Comparison of ENCODE assay signal across 1 cellular context in the genomic region with DNA sequence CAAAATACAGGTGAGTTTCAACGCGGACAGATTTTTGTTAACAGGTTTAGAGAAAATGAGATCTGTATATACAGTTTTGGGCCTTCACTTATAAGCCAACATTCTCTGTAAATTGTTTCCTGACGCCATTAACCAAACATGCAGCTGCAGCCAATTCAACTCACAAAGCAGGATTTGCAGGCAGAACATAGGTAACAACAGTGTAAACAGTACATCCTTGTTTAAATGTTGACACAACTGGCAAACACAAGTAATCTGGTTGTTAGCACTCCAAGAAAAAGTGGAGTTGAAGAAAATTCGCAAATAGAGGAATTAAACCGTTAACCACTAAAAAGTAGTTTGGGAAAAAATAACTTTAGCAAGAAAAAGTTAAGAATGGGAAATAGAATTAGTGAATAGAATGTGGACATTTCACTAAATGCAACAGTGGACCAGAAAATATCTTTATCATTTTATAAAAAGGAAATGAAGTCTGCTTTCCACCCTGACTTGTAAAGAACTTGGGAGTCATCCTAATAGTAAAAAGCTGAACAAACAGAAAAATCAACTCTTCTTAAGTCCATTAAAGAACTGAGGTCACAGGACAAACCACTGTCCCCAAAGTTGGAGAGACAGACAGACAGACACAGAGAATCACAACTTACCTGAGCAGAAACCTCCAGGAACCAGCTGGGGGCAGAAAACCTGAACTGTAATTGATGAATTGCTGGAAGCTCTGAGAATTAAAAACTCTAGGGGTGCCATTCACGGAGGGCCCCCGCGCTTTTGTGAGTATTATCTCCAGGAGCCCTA.
TF ChIP-seq lines count a peak whose summit lies in the region.

No MANE protein-coding gene starts in this region.

TF ChIP-seq in liver, 16 proteins besides CTCF, POLR2A, EP300 and RAD21 (continued from another document):
- TF ChIP-seq, protein P1, sequence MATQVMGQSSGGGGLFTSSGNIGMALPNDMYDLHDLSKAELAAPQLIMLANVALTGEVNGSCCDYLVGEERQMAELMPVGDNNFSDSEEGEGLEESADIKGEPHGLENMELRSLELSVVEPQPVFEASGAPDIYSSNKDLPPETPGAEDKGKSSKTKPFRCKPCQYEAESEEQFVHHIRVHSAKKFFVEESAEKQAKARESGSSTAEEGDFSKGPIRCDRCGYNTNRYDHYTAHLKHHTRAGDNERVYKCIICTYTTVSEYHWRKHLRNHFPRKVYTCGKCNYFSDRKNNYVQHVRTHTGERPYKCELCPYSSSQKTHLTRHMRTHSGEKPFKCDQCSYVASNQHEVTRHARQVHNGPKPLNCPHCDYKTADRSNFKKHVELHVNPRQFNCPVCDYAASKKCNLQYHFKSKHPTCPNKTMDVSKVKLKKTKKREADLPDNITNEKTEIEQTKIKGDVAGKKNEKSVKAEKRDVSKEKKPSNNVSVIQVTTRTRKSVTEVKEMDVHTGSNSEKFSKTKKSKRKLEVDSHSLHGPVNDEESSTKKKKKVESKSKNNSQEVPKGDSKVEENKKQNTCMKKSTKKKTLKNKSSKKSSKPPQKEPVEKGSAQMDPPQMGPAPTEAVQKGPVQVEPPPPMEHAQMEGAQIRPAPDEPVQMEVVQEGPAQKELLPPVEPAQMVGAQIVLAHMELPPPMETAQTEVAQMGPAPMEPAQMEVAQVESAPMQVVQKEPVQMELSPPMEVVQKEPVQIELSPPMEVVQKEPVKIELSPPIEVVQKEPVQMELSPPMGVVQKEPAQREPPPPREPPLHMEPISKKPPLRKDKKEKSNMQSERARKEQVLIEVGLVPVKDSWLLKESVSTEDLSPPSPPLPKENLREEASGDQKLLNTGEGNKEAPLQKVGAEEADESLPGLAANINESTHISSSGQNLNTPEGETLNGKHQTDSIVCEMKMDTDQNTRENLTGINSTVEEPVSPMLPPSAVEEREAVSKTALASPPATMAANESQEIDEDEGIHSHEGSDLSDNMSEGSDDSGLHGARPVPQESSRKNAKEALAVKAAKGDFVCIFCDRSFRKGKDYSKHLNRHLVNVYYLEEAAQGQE (IDR thresholded peaks at IDR 0.05), result peak; percentile 45
- TF ChIP-seq FOXA1 (IDR thresholded peaks at IDR 0.05), result peak; percentile 52
TF ChIP-seq in liver: peak in this region for 9.
